In the genomic region with DNA sequence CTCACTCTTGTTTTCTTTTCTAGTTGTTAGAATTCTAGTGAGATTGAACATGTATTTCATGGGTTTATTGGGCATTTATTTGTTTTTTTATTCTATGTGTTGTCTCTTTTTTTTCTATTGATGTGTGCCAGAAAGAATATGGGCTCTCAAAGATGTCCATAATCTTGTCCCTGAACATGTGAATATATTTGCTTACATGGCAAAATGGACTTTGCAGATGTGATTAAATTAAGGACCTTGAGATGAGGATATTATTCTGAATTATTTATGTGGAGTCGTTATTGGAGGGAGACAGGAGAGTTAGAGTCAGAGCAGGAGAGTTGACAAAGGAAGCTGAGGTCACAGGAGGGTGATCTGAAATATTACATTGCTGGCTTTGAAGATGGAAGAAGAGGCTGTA, we compare ENCODE assay signal across 3 cellular contexts.
TF ChIP-seq lines count a peak whose summit lies in the region.

No MANE protein-coding gene starts in this region.

TF ChIP-seq in HepG2, 621 proteins besides CTCF, POLR2A, EP300 and RAD21:
- peak; percentile 92 to 94 for TF ChIP-seq MAFK (conservative IDR thresholded peaks at IDR 0.05 in 1 of 2, IDR thresholded peaks at IDR 0.05 in 1 of 2; ENCODE audit: low read length in 2 of 2)
- TF ChIP-seq, protein P1, sequence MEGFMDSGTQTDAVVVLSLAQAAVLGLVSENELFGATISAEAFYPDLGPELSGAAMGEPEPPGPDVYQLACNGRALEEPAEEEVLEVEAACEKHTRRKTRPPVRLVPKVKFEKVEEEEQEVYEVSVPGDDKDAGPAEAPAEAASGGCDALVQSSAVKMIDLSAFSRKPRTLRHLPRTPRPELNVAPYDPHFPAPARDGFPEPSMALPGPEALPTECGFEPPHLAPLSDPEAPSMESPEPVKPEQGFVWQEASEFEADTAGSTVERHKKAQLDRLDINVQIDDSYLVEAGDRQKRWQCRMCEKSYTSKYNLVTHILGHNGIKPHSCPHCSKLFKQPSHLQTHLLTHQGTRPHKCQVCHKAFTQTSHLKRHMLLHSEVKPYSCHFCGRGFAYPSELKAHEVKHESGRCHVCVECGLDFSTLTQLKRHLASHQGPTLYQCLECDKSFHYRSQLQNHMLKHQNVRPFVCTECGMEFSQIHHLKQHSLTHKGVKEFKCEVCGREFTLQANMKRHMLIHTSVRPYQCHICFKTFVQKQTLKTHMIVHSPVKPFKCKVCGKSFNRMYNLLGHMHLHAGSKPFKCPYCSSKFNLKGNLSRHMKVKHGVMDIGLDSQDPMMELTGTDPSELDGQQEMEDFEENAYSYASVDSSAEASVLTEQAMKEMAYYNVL (CRISPR knock-in tag; IDR thresholded peaks at IDR 0.05; ENCODE audit: borderline replicate concordance), result no peak
- TF ChIP-seq, protein P2, sequence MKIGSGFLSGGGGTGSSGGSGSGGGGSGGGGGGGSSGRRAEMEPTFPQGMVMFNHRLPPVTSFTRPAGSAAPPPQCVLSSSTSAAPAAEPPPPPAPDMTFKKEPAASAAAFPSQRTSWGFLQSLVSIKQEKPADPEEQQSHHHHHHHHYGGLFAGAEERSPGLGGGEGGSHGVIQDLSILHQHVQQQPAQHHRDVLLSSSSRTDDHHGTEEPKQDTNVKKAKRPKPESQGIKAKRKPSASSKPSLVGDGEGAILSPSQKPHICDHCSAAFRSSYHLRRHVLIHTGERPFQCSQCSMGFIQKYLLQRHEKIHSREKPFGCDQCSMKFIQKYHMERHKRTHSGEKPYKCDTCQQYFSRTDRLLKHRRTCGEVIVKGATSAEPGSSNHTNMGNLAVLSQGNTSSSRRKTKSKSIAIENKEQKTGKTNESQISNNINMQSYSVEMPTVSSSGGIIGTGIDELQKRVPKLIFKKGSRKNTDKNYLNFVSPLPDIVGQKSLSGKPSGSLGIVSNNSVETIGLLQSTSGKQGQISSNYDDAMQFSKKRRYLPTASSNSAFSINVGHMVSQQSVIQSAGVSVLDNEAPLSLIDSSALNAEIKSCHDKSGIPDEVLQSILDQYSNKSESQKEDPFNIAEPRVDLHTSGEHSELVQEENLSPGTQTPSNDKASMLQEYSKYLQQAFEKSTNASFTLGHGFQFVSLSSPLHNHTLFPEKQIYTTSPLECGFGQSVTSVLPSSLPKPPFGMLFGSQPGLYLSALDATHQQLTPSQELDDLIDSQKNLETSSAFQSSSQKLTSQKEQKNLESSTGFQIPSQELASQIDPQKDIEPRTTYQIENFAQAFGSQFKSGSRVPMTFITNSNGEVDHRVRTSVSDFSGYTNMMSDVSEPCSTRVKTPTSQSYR (CRISPR knock-in tag; IDR thresholded peaks at IDR 0.05; ENCODE audit: borderline replicate concordance), result no peak
- TF ChIP-seq MAFF (IDR thresholded peaks at IDR 0.05; ENCODE audit: low read depth, low read length), result peak; percentile 92
- no peak for TF ChIP-seq ZNF253 (CRISPR knock-in tag; IDR thresholded peaks at IDR 0.05; ENCODE audit: borderline replicate concordance)

TF ChIP-seq in IMR-90, 13 proteins besides CTCF, POLR2A, EP300 and RAD21:
- TF ChIP-seq MAFK (IDR thresholded peaks at IDR 0.05; ENCODE audit: low read depth, low read length), result peak; percentile 87
- no peak for TF ChIP-seq RCOR1 (IDR thresholded peaks at IDR 0.05; ENCODE audit: insufficient replicate concordance, low read length)
TF ChIP-seq in IMR-90: peak in this region for 1.

TF ChIP-seq in K562, 482 proteins besides CTCF, POLR2A, EP300 and RAD21:
- TF ChIP-seq ZNF507 (tag; conservative IDR thresholded peaks at IDR 0.05) (no peak), MAFF (IDR thresholded peaks at IDR 0.05; ENCODE audit: low read length) (0 out of 2 replicates have a peak, but pooled peaks have one; percentile 45), XRCC4 (IDR thresholded peaks at IDR 0.05; ENCODE audit: extremely low read depth, insufficient read depth, insufficient read length) (no peak), PURB (CRISPR knock-in tag; IDR thresholded peaks at IDR 0.05; ENCODE audit: low read depth) (no peak), HCFC1 (IDR thresholded peaks at IDR 0.05; ENCODE audit: low read depth, low read length) (no peak), HNRNPL (IDR thresholded peaks at IDR 0.05; ENCODE audit: low read depth, low read length) (no peak), E2F1 (CRISPR knock-in tag; IDR thresholded peaks at IDR 0.05) (no peak), ZNF785 (CRISPR knock-in tag; IDR thresholded peaks at IDR 0.05) (no peak), ZNF347 (CRISPR knock-in tag; IDR thresholded peaks at IDR 0.05; ENCODE audit: low read depth) (no peak), ZNF121 (CRISPR knock-in tag; conservative IDR thresholded peaks at IDR 0.05) (no peak), TEAD2 (tag; IDR thresholded peaks at IDR 0.05) (no peak), ZNF316 (IDR thresholded peaks at IDR 0.05) (peak; percentile 81), FOXK1 (CRISPR knock-in tag; IDR thresholded peaks at IDR 0.05; ENCODE audit: borderline replicate concordance) (no peak), ZNF717 (CRISPR knock-in tag; IDR thresholded peaks at IDR 0.05) (no peak), SP2 (IDR thresholded peaks at IDR 0.05; ENCODE audit: extremely low read depth, low read depth, low read length, poor library complexity, severe bottlenecking) (no peak), NR2C2 (CRISPR knock-in tag; IDR thresholded peaks at IDR 0.05) (no peak), NR2C2 (tag; IDR thresholded peaks at IDR 0.05) (no peak), MAFK (IDR thresholded peaks at IDR 0.05; ENCODE audit: low read length) (peak; percentile 55), MAFG (tag; conservative IDR thresholded peaks at IDR 0.05) (peak; percentile 43; the same call in 1 of the 2 replicates), PHB2 (IDR thresholded peaks at IDR 0.05; ENCODE audit: low read depth) (no peak), MEF2A (IDR thresholded peaks at IDR 0.05; ENCODE audit: control insufficient read depth, low read depth, low read length) (no peak), ZFP30 (CRISPR knock-in tag; IDR thresholded peaks at IDR 0.05; ENCODE audit: borderline replicate concordance) (no peak), C11orf30 (IDR thresholded peaks at IDR 0.05; ENCODE audit: low read depth) (peak; percentile 69)
- TF ChIP-seq, protein P3, sequence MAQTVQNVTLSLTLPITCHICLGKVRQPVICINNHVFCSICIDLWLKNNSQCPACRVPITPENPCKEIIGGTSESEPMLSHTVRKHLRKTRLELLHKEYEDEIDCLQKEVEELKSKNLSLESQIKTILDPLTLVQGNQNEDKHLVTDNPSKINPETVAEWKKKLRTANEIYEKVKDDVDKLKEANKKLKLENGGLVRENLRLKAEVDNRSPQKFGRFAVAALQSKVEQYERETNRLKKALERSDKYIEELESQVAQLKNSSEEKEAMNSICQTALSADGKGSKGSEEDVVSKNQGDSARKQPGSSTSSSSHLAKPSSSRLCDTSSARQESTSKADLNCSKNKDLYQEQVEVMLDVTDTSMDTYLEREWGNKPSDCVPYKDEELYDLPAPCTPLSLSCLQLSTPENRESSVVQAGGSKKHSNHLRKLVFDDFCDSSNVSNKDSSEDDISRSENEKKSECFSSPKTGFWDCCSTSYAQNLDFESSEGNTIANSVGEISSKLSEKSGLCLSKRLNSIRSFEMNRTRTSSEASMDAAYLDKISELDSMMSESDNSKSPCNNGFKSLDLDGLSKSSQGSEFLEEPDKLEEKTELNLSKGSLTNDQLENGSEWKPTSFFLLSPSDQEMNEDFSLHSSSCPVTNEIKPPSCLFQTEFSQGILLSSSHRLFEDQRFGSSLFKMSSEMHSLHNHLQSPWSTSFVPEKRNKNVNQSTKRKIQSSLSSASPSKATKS (CRISPR knock-in tag; IDR thresholded peaks at IDR 0.05), result no peak
